In the genomic region with DNA sequence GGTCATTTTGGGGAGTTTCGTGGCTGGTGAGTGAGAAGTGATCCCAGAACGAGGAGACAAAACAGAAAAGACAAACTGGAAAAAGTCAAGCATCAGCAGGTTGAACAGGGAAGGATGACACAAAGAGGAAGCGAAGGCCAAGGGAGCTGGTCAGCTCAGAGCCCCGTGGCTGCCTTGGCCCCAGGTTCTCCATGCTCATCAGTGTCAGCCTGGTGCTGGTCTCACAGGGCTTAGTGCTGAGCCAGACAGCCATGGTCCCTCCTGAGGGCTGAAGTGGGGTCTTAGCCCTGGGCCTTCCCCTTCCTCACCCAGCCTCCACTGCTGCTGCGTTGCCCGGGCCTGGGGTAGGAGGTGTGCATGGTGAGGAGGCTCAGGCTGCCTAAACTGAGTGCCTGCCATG, we compare ENCODE assay signal across 25 cellular contexts.
DNase-seq lines count a peak whose midpoint lies in the region; ATAC-seq and TF ChIP-seq lines count a peak whose summit lies in the region.
"Had no signal": no experiment of that assay in that cellular context is flagged by ENCODE, and none has a peak within 500 bp of the region (broad histone marks: within the 10 kb centered on the region; RNA-seq: fewer than 3 reads in every experiment).

No MANE protein-coding gene starts in this region.

- H3K4me1 Mint-ChIP-seq in Calu3 (ENCODE audit: low read depth, unreplicated experiment), result peaks cover 72% of the 10 kb centered on the region
- H3K4me1 Mint-ChIP-seq in dendritic cell treated with granulocyte-macrophage colony-stimulating factor and Interleukin-4, amounts not matched to agents 40 ng/mL and 50 ng/mL, for 4 days (ENCODE audit: low read depth), result peaks cover 63% of the 10 kb centered on the region
- H3K4me1 Mint-ChIP-seq in activated T-cell treated with anti-CD3 and anti-CD28 coated beads, Interleukin-2, amount 50 U/mL, for 72 hours (ENCODE audit: low read depth), result peaks cover 48% of the 10 kb centered on the region

- no peaks in the 10 kb centered on the region for H3K27me3 ChIP-seq in spleen (replicated peaks in 1 of 7)
- H3K27me3 ChIP-seq: BLaER1 treated with 17β-estradiol and CSF1 and Interleukin-3, amounts not matched to agents 10 nM and 100 nM; gastrocnemius medialis; MG63; thyroid gland had no signal

- BruUV-seq in Calu3 (replicated peaks; lab: Mats Ljungman, UMichigan), result no TSS peak

- H3K36me3 Mint-ChIP-seq in Calu3 (ENCODE audit: insufficient read depth, unreplicated experiment), result peaks cover 8% of the 10 kb centered on the region
- peaks cover 6% of the 10 kb centered on the region for H3K36me3 Mint-ChIP-seq in dendritic cell treated with granulocyte-macrophage colony-stimulating factor and Interleukin-4, amounts not matched to agents 40 ng/mL and 50 ng/mL, for 4 days (ENCODE audit: low read depth)
- H3K36me3 Mint-ChIP-seq in activated T-cell treated with anti-CD3 and anti-CD28 coated beads, Interleukin-2, amount 50 U/mL, for 72 hours (ENCODE audit: insufficient read depth in 2 of 2), result peaks cover 24 to 49% of the 10 kb centered on the region in 2 donors

- intact Hi-C loops in Calu3 (cut with micrococcal nuclease; ENCODE audit: unreplicated experiment), result no loop called here
- intact Hi-C loops in dendritic cell treated with granulocyte-macrophage colony-stimulating factor and Interleukin-4, amounts not matched to agents 40 ng/mL and 50 ng/mL, for 4 days (cut with micrococcal nuclease), result no loop called here
- intact Hi-C loops in spleen (cut with DNase I; ENCODE audit: low total_unique reads), result no loop called here

- TF ChIP-seq CTCF in Calu3 (IDR thresholded peaks at IDR 0.05; ENCODE audit: unreplicated experiment), result no peak
- TF ChIP-seq CTCF in spleen (IDR thresholded peaks at IDR 0.05 in 8 of 11, conservative IDR thresholded peaks at IDR 0.05 in 3 of 11), result no peak

- CTCF ChIA-PET in Calu3 (lab: Charles Lee), result no interaction called here

- ATAC-seq in GM19324 (IDR thresholded peaks at IDR 0.05; ENCODE audit: low FRiP score, unreplicated experiment), result no peak
- no peak for ATAC-seq in activated T-cell treated with anti-CD3 and anti-CD28 coated beads, Interleukin-2, amount 50 U/mL, for 72 hours (replicated peaks in 1 of 2)
- ATAC-seq: Panc1; stimulated activated naive CD8-positive, alpha-beta T cell treated with anti-CD3 and anti-CD28 coated beads, Interleukin-15, amount 100 ng/mL, for 72 hours had no signal

- no peak overlapping the region for H3K4me3 ChIP-seq in spleen
- H3K4me3 ChIP-seq: BLaER1 treated with 17β-estradiol and CSF1 and Interleukin-3, amounts not matched to agents 10 nM and 100 nM; gastrocnemius medialis; MG63; thyroid gland had no signal

- H3K36me3 ChIP-seq in spleen, result peaks cover 0 to 4% (median 0%) of the 10 kb centered on the region in 6 donors
- H3K36me3 ChIP-seq: gastrocnemius medialis, MG63, thyroid gland had no signal

- H3K27me3 Mint-ChIP-seq in Calu3 (ENCODE audit: unreplicated experiment), result no peaks in the 10 kb centered on the region
- no peaks in the 10 kb centered on the region for H3K27me3 Mint-ChIP-seq in dendritic cell treated with granulocyte-macrophage colony-stimulating factor and Interleukin-4, amounts not matched to agents 40 ng/mL and 50 ng/mL, for 4 days
- H3K27me3 Mint-ChIP-seq in activated T-cell treated with anti-CD3 and anti-CD28 coated beads, Interleukin-2, amount 50 U/mL, for 72 hours (ENCODE audit: low read depth), result no peaks in the 10 kb centered on the region
- H3K27me3 Mint-ChIP-seq: activated naive CD8-positive, alpha-beta T cell; progenitor cell of endocrine pancreas; stimulated activated naive CD8-positive, alpha-beta T cell treated with anti-CD3 and anti-CD28 coated beads, Interleukin-15, amount 100 ng/mL, for 72 hours had no signal

- no peak for TF ChIP-seq POLR2A in spleen (IDR thresholded peaks at IDR 0.05)

- DNase-seq in Calu3, result no peak
- DNase-seq in medulla oblongata (ENCODE audit: extremely low spot score), result peak; percentile 71
- peak; percentile 79 for DNase-seq in spleen
- no peak for DNase-seq in activated T-cell treated with anti-CD3 and anti-CD28 coated beads for 4 hours
- no peak for DNase-seq in activated T-cell treated with anti-CD3 and anti-CD28 coated beads, Interleukin-2, amount 50 U/mL, for 72 hours
- DNase-seq: Caco-2; DND-41; gastrocnemius medialis; immature natural killer cell; KG1; NCI-H1417; NCI-H2081; NCI-H226; NCI-H69; SIG-M5; stimulated activated naive CD8-positive, alpha-beta T cell treated with anti-CD3 and anti-CD28 coated beads, Interleukin-15, amount 100 ng/mL, for 72 hours; T-helper 9 cell had no signal

- no peak overlapping the region for H3K4me3 Mint-ChIP-seq in Calu3 (ENCODE audit: low read depth, unreplicated experiment)
- no peak overlapping the region for H3K4me3 Mint-ChIP-seq in dendritic cell treated with granulocyte-macrophage colony-stimulating factor and Interleukin-4, amounts not matched to agents 40 ng/mL and 50 ng/mL, for 4 days
- no peak overlapping the region for H3K4me3 Mint-ChIP-seq in activated T-cell treated with anti-CD3 and anti-CD28 coated beads, Interleukin-2, amount 50 U/mL, for 72 hours
- H3K4me3 Mint-ChIP-seq: activated naive CD8-positive, alpha-beta T cell; immature natural killer cell; stimulated activated naive CD8-positive, alpha-beta T cell treated with anti-CD3 and anti-CD28 coated beads, Interleukin-15, amount 100 ng/mL, for 72 hours had no signal

- peaks cover 6 to 35% (median 31%) of the 10 kb centered on the region in 8 donors for H3K9me3 ChIP-seq in spleen
- H3K9me3 ChIP-seq: MG63, thyroid gland had no signal

- peaks cover 11% of the 10 kb centered on the region for H3K9me3 Mint-ChIP-seq in Calu3 (ENCODE audit: low read depth, unreplicated experiment)
- peaks cover 29% of the 10 kb centered on the region for H3K9me3 Mint-ChIP-seq in dendritic cell treated with granulocyte-macrophage colony-stimulating factor and Interleukin-4, amounts not matched to agents 40 ng/mL and 50 ng/mL, for 4 days
- H3K9me3 Mint-ChIP-seq in activated T-cell treated with anti-CD3 and anti-CD28 coated beads, Interleukin-2, amount 50 U/mL, for 72 hours, result peaks cover 10 to 21% of the 10 kb centered on the region in 2 donors

- peak overlapping the region in 3 of 8 donors; percentile 47 to 61 (median 58) for H3K27ac ChIP-seq in spleen
- H3K27ac ChIP-seq: gastrocnemius medialis, thyroid gland had no signal

- H3K27ac Mint-ChIP-seq in Calu3 (ENCODE audit: unreplicated experiment), result peak overlapping the region; percentile 88
- peak overlapping the region; percentile 35 for H3K27ac Mint-ChIP-seq in dendritic cell treated with granulocyte-macrophage colony-stimulating factor and Interleukin-4, amounts not matched to agents 40 ng/mL and 50 ng/mL, for 4 days
- no peak overlapping the region for H3K27ac Mint-ChIP-seq in activated T-cell treated with anti-CD3 and anti-CD28 coated beads, Interleukin-2, amount 50 U/mL, for 72 hours
- H3K27ac Mint-ChIP-seq: activated naive CD8-positive, alpha-beta T cell; immature natural killer cell; progenitor cell of endocrine pancreas; stimulated activated naive CD8-positive, alpha-beta T cell treated with anti-CD3 and anti-CD28 coated beads, Interleukin-15, amount 100 ng/mL, for 72 hours had no signal

- WGBS in spleen, 5 donors, result 69 to 87% (median 80%) methylated on average over 4 to 6 of the region's 6 CpGs

- H3K4me1 ChIP-seq in spleen, result peaks cover 0 to 36% (median 14%) of the 10 kb centered on the region in 6 donors
- H3K4me1 ChIP-seq: Caco-2, thyroid gland had no signal

Comparison
In these comparisons a context has a peak if more than half of its experiments do, and no peak if none do; other contexts are left out.
1. DNase-seq: peak in medulla oblongata (single experiment) and spleen (single experiment); none in Calu3 (single experiment), activated T-cell treated with anti-CD3 and anti-CD28 coated beads for 4 hours (single experiment) and activated T-cell treated with anti-CD3 and anti-CD28 coated beads, Interleukin-2, amount 50 U/mL, for 72 hours (0 of 2).